13 cellular contexts compared by ENCODE assay signal in genomic region chr2:41914936-41915335, GRCh38.
"Had no signal": no experiment of that assay in that cellular context is flagged by ENCODE, and none has a peak within 500 bp of the region (broad histone marks: within the 10 kb centered on the region; RNA-seq: fewer than 3 reads in every experiment).

No MANE protein-coding gene starts in this region.

- H3K9me3 ChIP-seq: adrenal gland, heart right ventricle had no signal

- H3K4me3 ChIP-seq: adrenal gland, heart right ventricle had no signal

- H3K27ac ChIP-seq: foreskin keratinocyte had no signal

- ATAC-seq: activated CD8-positive, alpha-beta memory T cell treated with anti-CD3 and anti-CD28 coated beads, Interleukin-2, amount 10 ng/mL, durations not matched to agents 7 days and 5 days; foreskin keratinocyte; natural killer cell had no signal

- H3K27me3 ChIP-seq: adrenal gland, heart right ventricle had no signal

- DNase-seq: activated CD4-positive, alpha-beta T cell treated with anti-CD3 and anti-CD28 coated beads, Interleukin-2, amount 50 U/mL, for 48 hours; activated CD4-positive, CD25-positive, alpha-beta regulatory T cell treated with anti-CD3 and anti-CD28 coated beads, Interleukin-2, amount 50 U/mL, for 72 hours; activated CD8-positive, alpha-beta memory T cell treated with anti-CD3 and anti-CD28 coated beads, Interleukin-2, amount 10 ng/mL, durations not matched to agents 7 days and 5 days; activated naive CD4-positive, alpha-beta T cell treated with anti-CD3 and anti-CD28 coated beads, Interleukin-2, amount 50 U/mL, for 16 hours; activated T-cell treated with anti-CD3 and anti-CD28 coated beads, Interleukin-2, amount 50 U/mL, for 1 hour; foreskin keratinocyte; heart right ventricle; natural killer cell; small intestine; stimulated activated CD4-positive, alpha-beta T cell treated with anti-CD3 and anti-CD28 coated beads, Interleukin-4, amount 100 ng/mL, for 4 hours; stimulated activated CD8-positive, alpha-beta memory T cell treated with anti-CD3 and anti-CD28 coated beads, Interleukin-4, amount 100 ng/mL, for 48 hours; stimulated activated naive CD4-positive, alpha-beta T cell treated with Interleukin-2 at 50 U/mL for 16 hours had no signal

- H3K36me3 ChIP-seq: adrenal gland, heart right ventricle had no signal

- H3K4me1 ChIP-seq: adrenal gland, foreskin keratinocyte had no signal
